ENCODE assay signal across 24 cellular contexts in the genomic region with DNA sequence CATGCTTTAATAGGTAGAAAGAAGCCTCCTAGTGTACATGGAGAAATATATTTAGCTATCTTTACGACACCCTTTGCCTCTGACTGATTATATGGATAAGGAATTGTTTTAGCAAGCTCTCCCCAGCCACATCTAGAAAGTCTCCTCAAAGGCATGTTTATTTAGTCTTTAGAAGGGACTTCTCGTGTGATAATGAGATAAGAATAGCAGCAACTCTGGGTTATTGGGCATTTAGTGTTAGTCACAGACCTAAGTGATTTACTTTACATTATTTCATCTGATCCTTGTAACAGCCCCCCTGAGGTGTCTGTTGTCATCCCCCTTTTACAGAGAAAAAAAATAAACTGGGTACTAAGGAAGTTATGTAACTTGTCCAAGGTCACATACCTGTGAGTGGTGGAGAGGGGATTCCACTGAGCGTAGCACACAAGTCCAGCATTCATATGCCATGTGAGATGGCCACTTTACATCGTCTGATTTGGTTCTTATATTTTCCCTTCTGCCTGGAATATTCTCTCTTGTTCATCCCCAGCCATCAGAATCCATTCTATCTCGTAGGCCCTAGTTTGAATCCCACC.
"Had no signal": no experiment of that assay in that cellular context is flagged by ENCODE, and none has a peak within 500 bp of the region (broad histone marks: within the 10 kb centered on the region; RNA-seq: fewer than 3 reads in every experiment).

No MANE protein-coding gene starts in this region.

- H3K9me3 ChIP-seq: left ventricle myocardium inferior, mucosa of descending colon, pancreas, prostate gland, right atrium auricular region, spleen, suprapubic skin, thoracic aorta, tibial artery, upper lobe of right lung had no signal

- H3K27me3 ChIP-seq: pancreas, right atrium auricular region, spleen, suprapubic skin, tibial artery, upper lobe of right lung had no signal

- H3K4me3 ChIP-seq: left ventricle myocardium inferior, lung, mucosa of descending colon, pancreas, prostate gland, right atrium auricular region, spleen, suprapubic skin, thoracic aorta, tibial artery, upper lobe of right lung had no signal

- H3K27ac ChIP-seq: left ventricle myocardium inferior, pancreas, prostate gland, right atrium auricular region, suprapubic skin, thoracic aorta, tibial artery, upper lobe of right lung had no signal

- DNase-seq: hypothalamus; islet precursor cell; left ventricle myocardium inferior; midbrain; mucosa of descending colon; naive thymus-derived CD4-positive, alpha-beta T cell; pancreas; posterior cingulate gyrus; small intestine; spleen; stimulated activated CD4-positive, alpha-beta T cell treated with anti-CD3 and anti-CD28 coated beads, Interleukin-4, amount 100 ng/mL, for 24 hours; stimulated activated naive CD4-positive, alpha-beta T cell; tibial artery; trophoblast cell; upper lobe of right lung had no signal

- ATAC-seq: mucosa of descending colon; naive thymus-derived CD4-positive, alpha-beta T cell; natural killer cell treated with Interleukin-12 subunit alpha and Interleukin-12 subunit beta and Interleukin-15 and Interleukin-18, amount 100 ng/mL, for 72 hours; pancreas; sciatic nerve; stimulated activated effector memory CD8-positive, alpha-beta T cell treated with anti-CD3 and anti-CD28 coated beads, Interleukin-12 subunit alpha, Interleukin-12 subunit beta, amount 100 ng/mL, for 72 hours; upper lobe of right lung had no signal

- H3K4me1 ChIP-seq: pancreas, prostate gland, right atrium auricular region, suprapubic skin, upper lobe of right lung had no signal

- H3K36me3 ChIP-seq: left ventricle myocardium inferior, pancreas, prostate gland, right atrium auricular region, spleen, suprapubic skin, thoracic aorta, tibial artery, upper lobe of right lung had no signal

- FAIRE-seq: small intestine, urothelium cell line had no signal
